In genomic region chr6:11682525-11682924, GRCh38 we compare ENCODE assay signal across 18 cellular contexts.
DNase-seq lines count a peak whose midpoint lies in the region; ATAC-seq, FAIRE-seq and TF ChIP-seq lines count a peak whose summit lies in the region.
"Had no signal": no experiment of that assay in that cellular context is flagged by ENCODE, and none has a peak within 500 bp of the region (broad histone marks: within the 10 kb centered on the region; RNA-seq: fewer than 3 reads in every experiment).

No MANE protein-coding gene starts in this region.

- no peaks in the 10 kb centered on the region for H3K4me1 ChIP-seq in CD8-positive, alpha-beta T cell (ENCODE audit: insufficient read depth, low read length)

- FAIRE-seq in frontal cortex (lab: Jason Lieb, UNC): no peak
- FAIRE-seq: GM12892, RCC 7860 had no signal

- H3K9me3 ChIP-seq in CD8-positive, alpha-beta T cell (ENCODE audit: low read length): peaks cover 5% of the 10 kb centered on the region

- peaks cover 7% of the 10 kb centered on the region for H3K9me3 Mint-ChIP-seq in CD8-positive, alpha-beta T cell

- ATAC-seq in HG02981 (IDR thresholded peaks at IDR 0.05; ENCODE audit: unreplicated experiment): no peak
- ATAC-seq in CD8-positive, alpha-beta T cell: no peak

- CTCF ChIA-PET in CD8-positive, alpha-beta T cell (lab: Charles Lee): interaction anchor here (0.9 kb wide), 1 partner anchor 26 kb away, joined by 3 read pairs; no protein-coding TSS in a partner anchor

- POLR2A ChIA-PET in CD8-positive, alpha-beta T cell (lab: Charles Lee): no interaction called here

- no peak overlapping the region for H3K4me3 Mint-ChIP-seq in CD8-positive, alpha-beta T cell
- H3K4me3 Mint-ChIP-seq: CD4-positive, alpha-beta memory T cell had no signal

- peaks cover 2% of the 10 kb centered on the region for H3K36me3 Mint-ChIP-seq in CD8-positive, alpha-beta T cell

- DNase-seq in AG10803 (ENCODE audit: low read depth) (peak; percentile 51), HS-27A (ENCODE audit: low read depth) (peak; percentile 39), MV-4-11 (lab: John Stamatoyannopoulos, UW) (peak; percentile 18), epithelial cell of esophagus (ENCODE audit: low read depth) (peak; percentile 38), frontal cortex (ENCODE audit: low spot score in 2 of 2) (no peak), NCI-H146 (lab: John Stamatoyannopoulos, UW) (no peak)
- DNase-seq in CD8-positive, alpha-beta T cell: no peak
- DNase-seq: 8988T; CD4-positive, alpha-beta memory T cell; DMS79; GF-D8; Kasumi-1; NCI-H1092; NCI-H524 treated with DMSO at 0.1 percent for 48 hours; SHP77 had no signal

- no peak overlapping the region for H3K27ac ChIP-seq in CD8-positive, alpha-beta T cell (ENCODE audit: low read depth, low read length)

- H3K27me3 ChIP-seq in CD8-positive, alpha-beta T cell (ENCODE audit: insufficient read depth, low read length): no peaks in the 10 kb centered on the region

- no peak for TF ChIP-seq CTCF in AG10803 (conservative IDR thresholded peaks at IDR 0.05; ENCODE audit: low read length)
- no peak for TF ChIP-seq CTCF in epithelial cell of esophagus (IDR thresholded peaks at IDR 0.05; ENCODE audit: insufficient read depth, low read depth, low read length, missing control alignments)
- TF ChIP-seq CTCF in CD8-positive, alpha-beta T cell (IDR thresholded peaks at IDR 0.05): no peak

- peaks cover 6% of the 10 kb centered on the region for H3K27me3 Mint-ChIP-seq in CD8-positive, alpha-beta T cell (ENCODE audit: low read depth)

- H3K4me1 Mint-ChIP-seq in CD8-positive, alpha-beta T cell (ENCODE audit: low read depth): no peaks in the 10 kb centered on the region
- H3K4me1 Mint-ChIP-seq: CD4-positive, alpha-beta memory T cell had no signal

- H3K27ac Mint-ChIP-seq in CD8-positive, alpha-beta T cell: no peak overlapping the region
- H3K27ac Mint-ChIP-seq: CD4-positive, alpha-beta memory T cell had no signal

- intact Hi-C loops in CD8-positive, alpha-beta T cell (cut with DNase I, micrococcal nuclease): no loop called here

- H3K36me3 ChIP-seq in CD8-positive, alpha-beta T cell (ENCODE audit: insufficient read depth, low read length): no peaks in the 10 kb centered on the region

- H3K4me3 ChIP-seq in AG10803 (ENCODE audit: low read length) (no peak overlapping the region), epithelial cell of esophagus (ENCODE audit: low read length) (no peak overlapping the region)
- no peak overlapping the region for H3K4me3 ChIP-seq in CD8-positive, alpha-beta T cell (ENCODE audit: low read depth, low read length)

Comparison
In these comparisons a context has a peak if more than half of its experiments do, and no peak if none do; other contexts are left out.
1. DNase-seq: peak in AG10803 (single experiment), HS-27A (single experiment), MV-4-11 (single experiment) and epithelial cell of esophagus (single experiment); none in frontal cortex (0 of 2), CD8-positive, alpha-beta T cell (0 of 7) and NCI-H146 (single experiment).